Comparison of ENCODE assay signal across 8 cellular contexts in the genomic region with DNA sequence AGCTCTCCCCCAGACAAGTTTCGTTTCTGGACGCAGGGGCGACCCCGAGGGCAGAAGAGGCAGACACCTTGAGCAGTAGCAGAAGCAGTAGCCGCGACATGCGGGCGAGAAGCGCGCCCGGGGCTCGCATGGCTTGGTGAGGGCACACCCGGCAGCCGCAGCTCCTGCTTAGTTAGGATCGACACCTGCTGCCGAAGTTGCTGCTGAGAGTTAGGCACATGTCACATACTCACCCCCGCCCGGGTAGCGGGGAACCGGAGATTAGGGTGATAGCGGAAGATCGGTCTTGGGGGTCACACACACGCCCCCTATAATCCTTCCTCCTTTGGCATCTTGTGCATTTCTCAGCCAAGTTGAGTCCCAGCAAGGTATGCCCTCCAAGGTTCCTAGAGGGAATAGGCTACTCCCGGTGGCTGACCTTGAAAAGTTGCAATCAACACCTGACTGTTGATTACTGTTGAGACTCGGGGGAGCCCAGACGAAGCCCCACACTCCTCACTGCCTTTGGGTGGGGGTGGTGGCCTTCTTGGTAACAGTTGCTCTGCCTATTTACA. TPM values are rescaled to one million over a fixed set of nuclear protein-coding genes. Genes with fewer than 3 reads are reported as not detected.
DNase-seq lines count a peak whose midpoint lies in the region; ATAC-seq and TF ChIP-seq lines count a peak whose summit lies in the region.

No MANE protein-coding gene starts in this region.

- H3K27ac ChIP-seq in Panc1 (ENCODE audit: low read length): no peak overlapping the region
- no peak overlapping the region for H3K27ac ChIP-seq in left lung
- peak overlapping the region in 1 of 5 donors; percentile 77 for H3K27ac ChIP-seq in stomach

- H3K36me3 ChIP-seq in Panc1 (ENCODE audit: control insufficient read depth, insufficient read depth, low read length): no peaks in the 10 kb centered on the region
- no peaks in the 10 kb centered on the region for H3K36me3 ChIP-seq in left lung
- no peaks in the 10 kb centered on the region for H3K36me3 ChIP-seq in stomach

- DNase-seq in GM12865 (ENCODE audit: low read depth) (peak; percentile 28), HCEC 1CT (peak; percentile 20), Panc1 (ENCODE audit: low read depth, low spot score) (no peak), cerebellum (ENCODE audit: low spot score) (peak; percentile 10), left lung (peak; percentile 35 to 75), stomach (peak; percentile 35), midbrain (lab: John Stamatoyannopoulos, UW) (no peak), globus pallidus (ENCODE audit: low spot score) (no peak)

- in situ Hi-C loops in Panc1 (cut with HindIII; ENCODE audit: low pct_unique_long_range_greater_than_20kb, low sequenced_read_pairs): no loop called here

- CTCF ChIA-PET in Panc1 (lab: Charles Lee): interaction anchor here (0.6 kb wide), 1 partner anchor 169 kb away, joined by 5 read pairs; no protein-coding TSS in a partner anchor

- no peaks in the 10 kb centered on the region; the same call in 1 of the 2 replicates for H3K4me1 ChIP-seq in Panc1 (ENCODE audit: control insufficient read depth, insufficient read depth, low read length)
- peaks cover 0 to 14% of the 10 kb centered on the region in 2 donors for H3K4me1 ChIP-seq in left lung
- H3K4me1 ChIP-seq in stomach: peaks cover 9 to 28% (median 26%) of the 10 kb centered on the region in 4 donors

- no peak for TF ChIP-seq POLR2A in stomach (IDR thresholded peaks at IDR 0.05)

- TF ChIP-seq EP300 in stomach (IDR thresholded peaks at IDR 0.05): no peak

- WGBS in stomach, 5 donors: 0 to 2% (median 0%) methylated on average over 14 to 26 of the region's 26 CpGs

- TF ChIP-seq CTCF in GM12865 (IDR thresholded peaks at IDR 0.05; ENCODE audit: insufficient read depth, low read depth, low read length, missing control alignments) (no peak), Panc1 (IDR thresholded peaks at IDR 0.05) (no peak), left lung (IDR thresholded peaks at IDR 0.05) (no peak), stomach (IDR thresholded peaks at IDR 0.05) (no peak)

- H3K9me3 ChIP-seq in Panc1 (ENCODE audit: control insufficient read depth, insufficient read depth, low read depth, low read length): no peaks in the 10 kb centered on the region
- no peaks in the 10 kb centered on the region for H3K9me3 ChIP-seq in left lung
- no peaks in the 10 kb centered on the region for H3K9me3 ChIP-seq in stomach

- H3K27me3 ChIP-seq in Panc1 (ENCODE audit: control insufficient read depth, insufficient read depth, low read length) (peaks cover 19% of the 10 kb centered on the region), left lung (peaks cover 27 to 69% of the 10 kb centered on the region in 2 donors), stomach (peaks cover 0 to 39% (median 20%) of the 10 kb centered on the region in 3 donors)

- POLR2A ChIA-PET in Panc1 (lab: Charles Lee): no interaction called here

- H3K4me3 ChIP-seq in GM12865 (ENCODE audit: low read depth, low read length) (peak overlapping the region; percentile 45), Panc1 (ENCODE audit: low read depth in 2 of 2, low read length in 2 of 2) (peak overlapping the region; percentile 51 to 56), left lung (peak overlapping the region; percentile 38 to 47), stomach (peak overlapping the region; percentile 59 to 70 (median 62))

- intact Hi-C loops in Panc1 (cut with micrococcal nuclease; ENCODE audit: unreplicated experiment): loop anchor here (1.0 kb wide), 1 partner anchor 21 kb away; no protein-coding TSS in a partner anchor
- intact Hi-C loops in left lung (cut with DNase I): no loop called here
- intact Hi-C loops in stomach (cut with DNase I; ENCODE audit: low total_unique reads): no loop called here

- no TSS peak for BruUV-seq in Panc1 (replicated peaks; lab: Mats Ljungman, UMichigan)

- ATAC-seq in Panc1: peak; percentile 62
- ATAC-seq in left lung: peak; percentile 56

RNA-seq across cellular contexts. Expression of a gene that starts 0.7 kb away (rescaled TPM):
- total RNA-seq in Panc1 (2021; ENCODE audit: unreplicated experiment) (1.3 TPM), cerebellum (10.7 TPM), left lung (1 to 10 TPM; 2.0 to 2.5 TPM), stomach (1 to 10 TPM in 2 of 5 donors, under 1 TPM in 1, not detected in 2; under 0.01 to 9.2 (median 3.6) TPM)
- 0.59 TPM for polyA plus RNA-seq in Panc1 (2012; ENCODE audit: insufficient read length)
- under 1 TPM; 0.15 to 0.73 (median 0.31) TPM for polyA plus RNA-seq in stomach

Comparison
In these comparisons a context has a peak if more than half of its experiments do, and no peak if none do; other contexts are left out.
1. DNase-seq: peak in GM12865 (single experiment), HCEC 1CT (single experiment), cerebellum (single experiment), left lung (2 of 2) and stomach (single experiment); none in Panc1 (single experiment), midbrain (single experiment) and globus pallidus (single experiment).
2. Peak in every context shown above with its lines, with median percentiles within 50 percentile points of each other: H3K4me3 ChIP-seq.